ENCODE assay signal across 21 cellular contexts in genomic region chr2:25692143-25692542, GRCh38. TPM values are rescaled to one million over a fixed set of nuclear protein-coding genes. Genes with fewer than 3 reads are reported as not detected.
DNase-seq lines count a peak whose midpoint lies in the region; ATAC-seq, FAIRE-seq and TF ChIP-seq lines count a peak whose summit lies in the region.
"Had no signal": no experiment of that assay in that cellular context is flagged by ENCODE, and none has a peak within 500 bp of the region (broad histone marks: within the 10 kb centered on the region; RNA-seq: fewer than 3 reads in every experiment).

No MANE protein-coding gene starts in this region.

- no peak overlapping the region for H3K4me3 Mint-ChIP-seq in H9
- H3K4me3 Mint-ChIP-seq: naive thymus-derived CD4-positive, alpha-beta T cell; stimulated activated naive CD8-positive, alpha-beta T cell treated with anti-CD3 and anti-CD28 coated beads, Interleukin-15, amount 100 ng/mL, for 72 hours; type B pancreatic cell had no signal

- no peaks in the 10 kb centered on the region for H3K9me3 ChIP-seq in H9 (ENCODE audit: control insufficient read depth, low read depth, low read length)
- H3K9me3 ChIP-seq: Caco-2 had no signal

- H3K27me3 Mint-ChIP-seq in H9 (ENCODE audit: low read depth): no peaks in the 10 kb centered on the region; the same call in 1 of the 2 replicates
- H3K27me3 Mint-ChIP-seq: stimulated activated naive CD8-positive, alpha-beta T cell treated with anti-CD3 and anti-CD28 coated beads, Interleukin-15, amount 100 ng/mL, for 72 hours; type B pancreatic cell had no signal

- WGBS in H9 (ENCODE audit: extremely low coverage, insufficient read length, low lambda C conversion rate): no CpG with 5 or more reads among the region's 4 CpGs

- H2AK5ac ChIP-seq in H9 (ENCODE audit: insufficient read length, low read length): no peak overlapping the region

- no peaks in the 10 kb centered on the region for H3K36me3 Mint-ChIP-seq in H9 (ENCODE audit: insufficient read depth in 1 of 3, low read depth in 3 of 3)
- H3K36me3 Mint-ChIP-seq: naive thymus-derived CD4-positive, alpha-beta T cell; type B pancreatic cell had no signal

- CTCF ChIA-PET in RWPE1 (lab: Yijun Ruan, JAX): interaction anchor here (0.9 to 1.8 kb wide), 2 partner anchors 8 to 11 kb away, joined by 3 to 6 read pairs; no protein-coding TSS in a partner anchor

- H3K23me2 ChIP-seq in H9 (ENCODE audit: insufficient read length, low read depth, low read length, poor library complexity, severe bottlenecking): no peaks in the 10 kb centered on the region

- no peak for FAIRE-seq in HTR-8/SVneo (lab: Jason Lieb, UNC)
- FAIRE-seq: small intestine had no signal

- H3K4me1 ChIP-seq in H9 (ENCODE audit: insufficient read depth, low read length): no peaks in the 10 kb centered on the region
- H3K4me1 ChIP-seq: parathyroid adenoma had no signal

- TF ChIP-seq CTCF in H9 (conservative IDR thresholded peaks at IDR 0.05): no peak
- TF ChIP-seq CTCF in RWPE1 (conservative IDR thresholded peaks at IDR 0.05; ENCODE audit: low read depth): no peak
- TF ChIP-seq CTCF in brain microvascular endothelial cell (IDR thresholded peaks at IDR 0.05; ENCODE audit: low read depth, low read length, missing control alignments): no peak

- H3K56ac ChIP-seq in H9 (ENCODE audit: insufficient read length, low read depth, low read length): no peak overlapping the region

- H3K4me1 Mint-ChIP-seq in H9: peaks cover 3 to 4% of the 10 kb centered on the region in 2 experiments; a peak in 1 of 4 replicates
- H3K4me1 Mint-ChIP-seq: stimulated activated naive CD8-positive, alpha-beta T cell treated with anti-CD3 and anti-CD28 coated beads, Interleukin-15, amount 100 ng/mL, for 72 hours had no signal

- H3K27me3 ChIP-seq in H9 (ENCODE audit: insufficient read depth, low read length) (no peaks in the 10 kb centered on the region), brain microvascular endothelial cell (replicated peaks) (no peaks in the 10 kb centered on the region)

- no peak overlapping the region for H2BK20ac ChIP-seq in H9 (ENCODE audit: low read depth, low read length, poor library complexity, severe bottlenecking)

- H4K20me1 ChIP-seq in H9 (ENCODE audit: control insufficient read depth, insufficient read depth, insufficient read length): no peaks in the 10 kb centered on the region

- no peak overlapping the region for H2BK120ac ChIP-seq in H9 (ENCODE audit: low read depth, low read length, poor library complexity, severe bottlenecking)

- H4K8ac ChIP-seq in H9 (replicated peaks; ENCODE audit: insufficient read length, low read depth, low read length): no peak overlapping the region

- POLR2A ChIA-PET in RWPE1 (lab: Yijun Ruan, JAX; ENCODE audit: low non-redundant PET): no interaction called here

- no peaks in the 10 kb centered on the region for H3K79me1 ChIP-seq in H9 (ENCODE audit: insufficient read depth, low read depth, low read length, poor library complexity, severe bottlenecking)

- no peak overlapping the region for H4K91ac ChIP-seq in H9 (ENCODE audit: insufficient read length, low read depth, low read length)

- no peaks in the 10 kb centered on the region for H3K36me3 ChIP-seq in brain microvascular endothelial cell (replicated peaks)

- no peak overlapping the region for H3K4me3 ChIP-seq in brain microvascular endothelial cell (ENCODE audit: low read depth, low read length)

- no peak overlapping the region for H3T11ph ChIP-seq in H9 (ENCODE audit: low read length)

- H3K14ac ChIP-seq in H9 (ENCODE audit: insufficient read depth, low read length): 0 out of 2 replicates have a peak overlapping the region, but pooled peaks have one; percentile 56

- no peak for DNase-seq in H9
- no peak for DNase-seq in RWPE1 (ENCODE audit: low spot score)
- DNase-seq in pulmonary artery endothelial cell (ENCODE audit: low read depth, low spot score): peak; percentile 65
- DNase-seq in brain microvascular endothelial cell: no peak
- no peak for DNase-seq in HTR-8/SVneo (ENCODE audit: insufficient read length, low spot score)
- DNase-seq: activated CD4-positive, alpha-beta T cell treated with anti-CD3 and anti-CD28 coated beads for 1 hour; AML-193; Caco-2; central memory CD4-positive, alpha-beta T cell; hippocampal formation; islet precursor cell; naive thymus-derived CD4-positive, alpha-beta T cell; NCI-H1694; NCI-H2227 treated with DMSO at 0.1 percent for 48 hours; stimulated activated CD4-positive, alpha-beta T cell treated with anti-CD3 and anti-CD28 coated beads, Interleukin-2, amount 100 ng/mL, for 48 hours; stimulated activated naive CD8-positive, alpha-beta T cell treated with anti-CD3 and anti-CD28 coated beads, Interleukin-15, amount 100 ng/mL, for 72 hours had no signal

- peak; percentile 13 for ATAC-seq in esophagus mucosa
- ATAC-seq in GM21423 (IDR thresholded peaks at IDR 0.05; ENCODE audit: unreplicated experiment): no peak
- ATAC-seq: naive thymus-derived CD4-positive, alpha-beta T cell; stimulated activated naive CD8-positive, alpha-beta T cell treated with anti-CD3 and anti-CD28 coated beads, Interleukin-15, amount 100 ng/mL, for 72 hours had no signal

- H3K27ac ChIP-seq in H9 (ENCODE audit: insufficient read length, low read depth, low read length) (no peak overlapping the region), RWPE1 (peak overlapping the region; percentile 55; the same call in 1 of the 2 replicates), brain microvascular endothelial cell (no peak overlapping the region)
- H3K27ac ChIP-seq: parathyroid adenoma had no signal

- in situ Hi-C loops in brain microvascular endothelial cell (cut with HindIII; ENCODE audit: low pct_ligation_motif_present, low sequenced_read_pairs): no loop called here

- H3K23ac ChIP-seq in H9 (ENCODE audit: insufficient read length, low read depth, low read length): no peak overlapping the region

- H3K4ac ChIP-seq in H9 (ENCODE audit: low read depth, low read length): no peak overlapping the region

- no peak overlapping the region for H2AFZ ChIP-seq in H9 (ENCODE audit: low read length)
- H2AFZ ChIP-seq: parathyroid adenoma had no signal

- H3K79me2 ChIP-seq in H9 (ENCODE audit: insufficient read depth, low read length): no peaks in the 10 kb centered on the region
- H3K79me2 ChIP-seq: parathyroid adenoma had no signal

- no peak overlapping the region for H2BK5ac ChIP-seq in H9 (ENCODE audit: insufficient read length, low read length)

- no peak overlapping the region for H3K9ac ChIP-seq in H9 (ENCODE audit: extremely low read depth, insufficient read length, low read length)
- H3K9ac ChIP-seq: parathyroid adenoma had no signal

- H2BK15ac ChIP-seq in H9 (ENCODE audit: low read depth, low read length): no peak overlapping the region

- no peak overlapping the region for H3K4me2 ChIP-seq in H9 (ENCODE audit: insufficient read depth, insufficient read length, low read length)

- H2BK12ac ChIP-seq in H9 (ENCODE audit: insufficient read length, low read depth, low read length): no peak overlapping the region

- H3K18ac ChIP-seq in H9 (ENCODE audit: insufficient read length, low read depth, low read length): no peak overlapping the region

- no peak overlapping the region for H4K5ac ChIP-seq in H9 (ENCODE audit: insufficient read length, low read depth, low read length)

- H3K27ac Mint-ChIP-seq in H9: no peak overlapping the region
- H3K27ac Mint-ChIP-seq: naive thymus-derived CD4-positive, alpha-beta T cell; stimulated activated naive CD8-positive, alpha-beta T cell treated with anti-CD3 and anti-CD28 coated beads, Interleukin-15, amount 100 ng/mL, for 72 hours; type B pancreatic cell had no signal

- no peaks in the 10 kb centered on the region for H3K9me3 Mint-ChIP-seq in H9
- H3K9me3 Mint-ChIP-seq: stimulated activated naive CD8-positive, alpha-beta T cell treated with anti-CD3 and anti-CD28 coated beads, Interleukin-15, amount 100 ng/mL, for 72 hours; type B pancreatic cell had no signal

RNA-seq across cellular contexts. Expression of gene DTNB, which starts 18.8 kb away (rescaled TPM):
- total RNA-seq in H9 (2021) (26.7 and 31.7 TPM in 2 replicates), esophagus mucosa (14.6 TPM), pulmonary artery endothelial cell (7.3 and 7.4 TPM in 2 replicates)
